In genomic region chr3:71176366-71176765, GRCh38 we compare ENCODE assay signal across 15 cellular contexts.
"Had no signal": no experiment of that assay in that cellular context is flagged by ENCODE, and none has a peak within 500 bp of the region (broad histone marks: within the 10 kb centered on the region; RNA-seq: fewer than 3 reads in every experiment).

No MANE protein-coding gene starts in this region.

- DNase-seq: activated B cell treated with CpG ODN at 0.5 μM for 24 hours; activated CD4-positive, alpha-beta T cell treated with anti-CD3 and anti-CD28 coated beads, Interleukin-2, amount 10 ng/mL, durations not matched to agents 24 days and 14 days; activated CD8-positive, alpha-beta memory T cell treated with anti-CD3 and anti-CD28 coated beads for 24 hours; activated naive CD4-positive, alpha-beta T cell treated with anti-CD3 and anti-CD28 coated beads, Interleukin-2, amount 50 U/mL, for 16 hours; amygdala; foreskin keratinocyte; left ventricle myocardium inferior; stimulated activated CD4-positive, alpha-beta T cell treated with anti-CD3 and anti-CD28 coated beads, Interleukin-4, amount 100 ng/mL, for 4 hours; stomach; T-helper 1 cell had no signal

- H3K4me3 ChIP-seq: breast epithelium, left ventricle myocardium inferior, stomach had no signal

- H3K9me3 Mint-ChIP-seq: activated B cell treated with CpG ODN at 0.5 μM for 24 hours; activated CD4-positive, alpha-beta T cell treated with anti-CD3 and anti-CD28 coated beads, Interleukin-2, amount 10 ng/mL, durations not matched to agents 24 days and 14 days; activated T-helper 17 cell treated with anti-CD3 and anti-CD28 coated beads, Interleukin-2, amount 50 U/mL, for 72 hours; memory B cell; nephron had no signal

- H3K27me3 Mint-ChIP-seq: activated B cell treated with CpG ODN at 0.5 μM for 24 hours; activated T-helper 17 cell treated with anti-CD3 and anti-CD28 coated beads, Interleukin-2, amount 50 U/mL, for 72 hours; memory B cell had no signal

- H3K27ac Mint-ChIP-seq: activated CD4-positive, alpha-beta T cell treated with anti-CD3 and anti-CD28 coated beads, Interleukin-2, amount 10 ng/mL, durations not matched to agents 24 days and 14 days had no signal

- H3K27me3 ChIP-seq: breast epithelium, foreskin keratinocyte, stomach had no signal

- H3K27ac ChIP-seq: foreskin keratinocyte, left ventricle myocardium inferior had no signal

- H3K4me3 Mint-ChIP-seq: activated B cell treated with CpG ODN at 0.5 μM for 24 hours; activated CD4-positive, alpha-beta T cell treated with anti-CD3 and anti-CD28 coated beads, Interleukin-2, amount 10 ng/mL, durations not matched to agents 24 days and 14 days; activated T-helper 17 cell treated with anti-CD3 and anti-CD28 coated beads, Interleukin-2, amount 50 U/mL, for 72 hours; memory B cell; nephron had no signal

- H3K36me3 ChIP-seq: breast epithelium, left ventricle myocardium inferior, stomach, thoracic aorta had no signal

- H3K9me3 ChIP-seq: breast epithelium, left ventricle myocardium inferior, stomach, thoracic aorta had no signal

- H3K4me1 ChIP-seq: breast epithelium, foreskin keratinocyte had no signal

- ATAC-seq: activated T-helper 17 cell treated with anti-CD3 and anti-CD28 coated beads, Interleukin-2, amount 50 U/mL, for 72 hours; foreskin keratinocyte had no signal
